In genomic region chr4:153471691-153472080, GRCh38 we compare ENCODE assay signal across 8 cellular contexts. TPM values are rescaled to one million over a fixed set of nuclear protein-coding genes. Genes with fewer than 3 reads are reported as not detected.
A peak's percentile ranks its signal among the peaks of the same experiment; 100 is the strongest.
DNase-seq lines count a peak whose midpoint lies in the region; ATAC-seq and TF ChIP-seq lines count a peak whose summit lies in the region.

No MANE protein-coding gene starts in this region.

- intact Hi-C loops in natural killer cell (cut with micrococcal nuclease) = loop anchor here (1.0 to 2.0 kb wide), 2 partner anchors 17 to 51 kb away; no protein-coding TSS in a partner anchor

- ATAC-seq in GM18861 (IDR thresholded peaks at IDR 0.05; ENCODE audit: unreplicated experiment) (peak; percentile 30), HG03060 (IDR thresholded peaks at IDR 0.05; ENCODE audit: low read depth, unreplicated experiment) (peak; percentile 21), natural killer cell (peak; percentile 66 to 73 (median 67)), HG02571 (IDR thresholded peaks at IDR 0.05; ENCODE audit: unreplicated experiment) (no peak)

- H3K36me3 Mint-ChIP-seq in natural killer cell = peaks cover 15% of the 10 kb centered on the region

- DNase-seq in activated CD4-positive, alpha-beta T cell treated with anti-CD3 and anti-CD28 coated beads for 4 hours = peak; percentile 42 to 47
- DNase-seq in natural killer cell (peak; percentile 33), NCI-H748 treated with DMSO at 0.1 percent for 48 hours (lab: John Stamatoyannopoulos, UW) (no peak), SHP77 treated with DMSO at 0.1 percent for 48 hours (lab: John Stamatoyannopoulos, UW) (no peak), islet precursor cell (no peak)

- peak overlapping the region; percentile 82 for H3K4me3 Mint-ChIP-seq in natural killer cell

- peak overlapping the region; percentile 96 to 98 for H3K27ac Mint-ChIP-seq in natural killer cell

- no peaks in the 10 kb centered on the region for H3K27me3 Mint-ChIP-seq in natural killer cell (ENCODE audit: low read depth in 2 of 2)

- no peaks in the 10 kb centered on the region for H3K9me3 Mint-ChIP-seq in natural killer cell

- peaks cover 70 to 84% of the 10 kb centered on the region in 2 donors for H3K4me1 Mint-ChIP-seq in natural killer cell

- no peak for TF ChIP-seq CTCF in natural killer cell (IDR thresholded peaks at IDR 0.05)

RNA-seq across cellular contexts. Expression of gene TMEM131L, which starts 5.5 kb away (rescaled TPM):
- total RNA-seq in natural killer cell = 100 to 1,000 TPM in 1 of 3 donors, 10 to 100 TPM in 2; 67.8 to 105 (median 71.1) TPM

Comparison
In these comparisons a context has a peak if more than half of its experiments do, and no peak if none do; other contexts are left out.
1. DNase-seq: peak in activated CD4-positive, alpha-beta T cell treated with anti-CD3 and anti-CD28 coated beads for 4 hours (2 of 2) and natural killer cell (single experiment); none in NCI-H748 treated with DMSO at 0.1 percent for 48 hours (single experiment), SHP77 treated with DMSO at 0.1 percent for 48 hours (single experiment) and islet precursor cell (single experiment).